18 cellular contexts compared by ENCODE assay signal in genomic region chr4:56696056-56696455, GRCh38.
"Had no signal": no experiment of that assay in that cellular context is flagged by ENCODE, and none has a peak within 500 bp of the region (broad histone marks: within the 10 kb centered on the region; RNA-seq: fewer than 3 reads in every experiment).

No MANE protein-coding gene starts in this region.

- H3K36me3 ChIP-seq: esophagus muscularis mucosa, heart right ventricle, neural progenitor cell, thoracic aorta had no signal

- H3K27me3 ChIP-seq: esophagus muscularis mucosa, neural progenitor cell had no signal

- H3K4me3 ChIP-seq: esophagus muscularis mucosa, heart right ventricle, neural progenitor cell, thoracic aorta had no signal

- H3K27ac ChIP-seq: esophagus muscularis mucosa, heart right ventricle, neural progenitor cell, thoracic aorta had no signal

- H3K9me3 Mint-ChIP-seq: natural killer cell, neural progenitor cell had no signal

- H3K4me1 Mint-ChIP-seq: activated CD4-positive, alpha-beta T cell treated with anti-CD3 and anti-CD28 coated beads for 36 hours; natural killer cell had no signal

- H3K27me3 Mint-ChIP-seq: activated naive CD8-positive, alpha-beta T cell had no signal

- H3K9me3 ChIP-seq: esophagus muscularis mucosa, heart right ventricle, thoracic aorta had no signal

- DNase-seq: activated CD4-positive, alpha-beta T cell treated with anti-CD3 and anti-CD28 coated beads for 36 hours; activated CD4-positive, CD25-positive, alpha-beta regulatory T cell; activated CD8-positive, alpha-beta T cell treated with anti-CD3 and anti-CD28 coated beads, Interleukin-2, amount 10 ng/mL, durations not matched to agents 7 days and 5 days; activated effector memory CD4-positive, alpha-beta T cell treated with Interleukin-2 at 50 U/mL for 16 hours; activated naive CD4-positive, alpha-beta T cell treated with Interleukin-2 at 50 U/mL for 16 hours; anterior cingulate cortex; effector CD8-positive, alpha-beta T cell; foreskin melanocyte; heart right ventricle; mesenchymal stem cell; natural killer cell; right cardiac atrium; stimulated activated CD4-positive, alpha-beta T cell treated with anti-CD3 and anti-CD28 coated beads, Interleukin-4, amount 100 ng/mL, for 1 hour; stimulated activated naive CD8-positive, alpha-beta T cell treated with anti-CD3 and anti-CD28 coated beads, Interleukin-15, Interleukin-2, amounts not matched to agents 100 U/mL and 50 U/mL, for 24 hours had no signal

- H3K4me3 Mint-ChIP-seq: activated CD4-positive, alpha-beta T cell treated with anti-CD3 and anti-CD28 coated beads for 36 hours; activated CD8-positive, alpha-beta T cell treated with anti-CD3 and anti-CD28 coated beads, Interleukin-2, amount 10 ng/mL, durations not matched to agents 7 days and 5 days; activated naive CD8-positive, alpha-beta T cell; natural killer cell; neural progenitor cell had no signal

- H3K27ac Mint-ChIP-seq: activated CD4-positive, alpha-beta T cell treated with anti-CD3 and anti-CD28 coated beads for 36 hours; activated CD8-positive, alpha-beta T cell treated with anti-CD3 and anti-CD28 coated beads, Interleukin-2, amount 10 ng/mL, durations not matched to agents 7 days and 5 days; activated naive CD8-positive, alpha-beta T cell; natural killer cell; neural progenitor cell had no signal

- ATAC-seq: activated CD4-positive, alpha-beta T cell treated with anti-CD3 and anti-CD28 coated beads for 36 hours; activated CD8-positive, alpha-beta T cell treated with anti-CD3 and anti-CD28 coated beads, Interleukin-2, amount 10 ng/mL, durations not matched to agents 7 days and 5 days; heart right ventricle; natural killer cell; right cardiac atrium; stimulated activated naive CD8-positive, alpha-beta T cell treated with anti-CD3 and anti-CD28 coated beads, Interleukin-15, Interleukin-2, amounts not matched to agents 100 U/mL and 50 U/mL, for 24 hours had no signal

- H3K36me3 Mint-ChIP-seq: activated naive CD8-positive, alpha-beta T cell; natural killer cell; neural progenitor cell had no signal

- H3K4me1 ChIP-seq: esophagus muscularis mucosa had no signal
